Comparison of ENCODE assay signal across 18 cellular contexts in genomic region chr5:148561712-148562365, GRCh38.
DNase-seq lines count a peak whose midpoint lies in the region; ATAC-seq, FAIRE-seq and TF ChIP-seq lines count a peak whose summit lies in the region.
"Had no signal": no experiment of that assay in that cellular context is flagged by ENCODE, and none has a peak within 500 bp of the region (broad histone marks: within the 10 kb centered on the region; RNA-seq: fewer than 3 reads in every experiment).

No MANE protein-coding gene starts in this region.

- POLR2A ChIA-PET in HepG2 (lab: Yijun Ruan, JAX) (no interaction called here), PC-3 (lab: Charles Lee; ENCODE audit: unreplicated experiment) (no interaction called here)

- TF ChIP-seq POLR2A in HepG2 (IDR thresholded peaks at IDR 0.05; ENCODE audit: insufficient read depth in 1 of 2, low read depth in 2 of 2, low read length in 2 of 2), result no peak

- DNase-seq in HuH-7 (ENCODE audit: low spot score) (peak; percentile 5), HepG2 (ENCODE audit: low spot score) (no peak), neuronal stem cell (ENCODE audit: low spot score) (peak; percentile 24), upper lobe of right lung (no peak), PC-3 (no peak), type B pancreatic cell (ENCODE audit: extremely low spot score, unreplicated experiment) (no peak)
- DNase-seq: AML-193, Calu3, DND-41, GDM1, HFFc6, NCI-H1417 treated with DMSO at 0.1 percent for 48 hours, NCI-H2029 treated with DMSO at 0.1 percent for 48 hours, NCI-H510A, NCI-H82, SIG-M5 had no signal

- H2BK5ac ChIP-seq in neuronal stem cell (ENCODE audit: low read length), result no peak overlapping the region

- no peak overlapping the region for H3K4me3 Mint-ChIP-seq in type B pancreatic cell
- H3K4me3 Mint-ChIP-seq: HFFc6, IgD-negative memory B cell had no signal

- CTCF ChIA-PET in HepG2 (lab: Yijun Ruan, JAX; ENCODE audit: low intra/inter-chr PET ratio, low total read pairs) (no interaction called here), PC-3 (lab: Charles Lee) (no interaction called here)

- no peak for TF ChIP-seq RAD21 in HepG2 (CRISPR knock-in tag; IDR thresholded peaks at IDR 0.05)

- no peak for FAIRE-seq in HepG2 (lab: Jason Lieb, UNC)

- intact Hi-C loops in HepG2 (cut with micrococcal nuclease; ENCODE audit: unreplicated experiment) (no loop called here), upper lobe of right lung (cut with DNase I) (no loop called here), PC-3 (cut with micrococcal nuclease) (no loop called here)

- H3K36me3 Mint-ChIP-seq in type B pancreatic cell, result no peaks in the 10 kb centered on the region
- H3K36me3 Mint-ChIP-seq: IgD-negative memory B cell had no signal

- H2AK5ac ChIP-seq in neuronal stem cell (ENCODE audit: low read depth, low read length), result no peak overlapping the region

- no peak overlapping the region for H3K23ac ChIP-seq in neuronal stem cell (ENCODE audit: low read depth, low read length, poor library complexity)

- H2AFZ ChIP-seq in HepG2 (ENCODE audit: low read length) (no peak overlapping the region), neuronal stem cell (ENCODE audit: low read length) (no peak overlapping the region), PC-3 (ENCODE audit: low read length) (no peak overlapping the region)

- WGBS in HepG2 (ENCODE audit: low lambda C conversion rate), result 15% methylated on average over 4 of the region's 4 CpGs
- no CpG with 5 or more reads among the region's 4 CpGs for WGBS in neuronal stem cell (ENCODE audit: extremely low coverage in 2 of 2, insufficient read length in 2 of 2, insufficient replicate concordance in 1 of 2), 2 donors

- H3K4me3 ChIP-seq in HepG2 (replicated peaks in 1 of 3; ENCODE audit: insufficient read depth in 1 of 3, low read depth in 2 of 3, low read length in 3 of 3) (no peak overlapping the region), neuronal stem cell (ENCODE audit: low read length in 2 of 2) (no peak overlapping the region), upper lobe of right lung (no peak overlapping the region), PC-3 (ENCODE audit: low read length) (no peak overlapping the region)

- H3K27ac ChIP-seq in HepG2 (ENCODE audit: extremely low read length, insufficient read depth, low read length) (no peak overlapping the region), neuronal stem cell (replicated peaks; ENCODE audit: low read length) (no peak overlapping the region), upper lobe of right lung (no peak overlapping the region), PC-3 (ENCODE audit: low read length) (no peak overlapping the region)

- no peak overlapping the region for H3K14ac ChIP-seq in neuronal stem cell (ENCODE audit: low read length)

- no peak overlapping the region for H4K91ac ChIP-seq in neuronal stem cell (ENCODE audit: low read depth, low read length, poor library complexity)

- no peak overlapping the region for H3K4me2 ChIP-seq in HepG2 (ENCODE audit: low read depth, low read length)
- no peak overlapping the region for H3K4me2 ChIP-seq in neuronal stem cell (ENCODE audit: insufficient read depth, low read length, poor library complexity, severe bottlenecking)
- no peak overlapping the region for H3K4me2 ChIP-seq in PC-3 (ENCODE audit: low read length)

- no peak overlapping the region for H3K27ac Mint-ChIP-seq in type B pancreatic cell
- H3K27ac Mint-ChIP-seq: HFFc6 had no signal

- no peaks in the 10 kb centered on the region for H3F3A ChIP-seq in PC-3 (ENCODE audit: low read length, unreplicated experiment)

- in situ Hi-C loops in HepG2 (cut with HindIII; ENCODE audit: extremely low pct_ligation_motif_present, low pct_unique_long_range_greater_than_20kb), result no loop called here

- H4K20me1 ChIP-seq in HepG2 (ENCODE audit: insufficient read depth, low read length) (no peaks in the 10 kb centered on the region), PC-3 (ENCODE audit: low read length) (no peaks in the 10 kb centered on the region)

- no peak overlapping the region for H2BK12ac ChIP-seq in neuronal stem cell (ENCODE audit: low read length)

- no peak overlapping the region for H2BK120ac ChIP-seq in neuronal stem cell (ENCODE audit: low read depth, low read length)

- BruUV-seq in HepG2 (replicated peaks; lab: Mats Ljungman, UMichigan), result no TSS peak
- BruUV-seq in PC-3 (replicated peaks; lab: Mats Ljungman, UMichigan), result no TSS peak

- no peak for TF ChIP-seq EP300 in HepG2 (IDR thresholded peaks at IDR 0.05; ENCODE audit: low read depth in 2 of 2, low read length in 2 of 2)
- no peak for TF ChIP-seq EP300 in HepG2 (CRISPR knock-in tag; IDR thresholded peaks at IDR 0.05; ENCODE audit: borderline replicate concordance)

- no peaks in the 10 kb centered on the region; a peak in 1 of 5 replicates for H3K27me3 ChIP-seq in HepG2 (ENCODE audit: control insufficient read depth in 1 of 2, insufficient read depth in 2 of 2, low read length in 2 of 2)
- peaks cover 0 to 14% (median 0%) of the 10 kb centered on the region in 3 experiments for H3K27me3 ChIP-seq in neuronal stem cell (ENCODE audit: control insufficient read depth in 3 of 3, insufficient read depth in 3 of 3, low read depth in 1 of 3, low read length in 3 of 3)
- H3K27me3 ChIP-seq in upper lobe of right lung, result no peaks in the 10 kb centered on the region
- H3K27me3 ChIP-seq in PC-3 (ENCODE audit: low read length), result peaks cover 90% of the 10 kb centered on the region

- H3K4me1 Mint-ChIP-seq in type B pancreatic cell (ENCODE audit: unreplicated experiment), result peaks cover 5% of the 10 kb centered on the region
- H3K4me1 Mint-ChIP-seq: IgD-negative memory B cell had no signal

- no peaks in the 10 kb centered on the region for H3K27me3 Mint-ChIP-seq in type B pancreatic cell

- no peaks in the 10 kb centered on the region for H3K79me1 ChIP-seq in neuronal stem cell (ENCODE audit: low read depth, low read length)

- no peak overlapping the region for H3K4ac ChIP-seq in neuronal stem cell (ENCODE audit: low read length)

- no peak overlapping the region for H4K8ac ChIP-seq in neuronal stem cell (ENCODE audit: low read depth, low read length)

- H2BK15ac ChIP-seq in neuronal stem cell (ENCODE audit: low read length), result no peak overlapping the region

- H3K36me3 ChIP-seq in HepG2 (replicated peaks in 1 of 2; ENCODE audit: control insufficient read depth in 1 of 2, insufficient read depth in 2 of 2, low read length in 2 of 2), result no peaks in the 10 kb centered on the region
- no peaks in the 10 kb centered on the region for H3K36me3 ChIP-seq in neuronal stem cell (replicated peaks in 1 of 2; ENCODE audit: control insufficient read depth in 2 of 2, insufficient read depth in 2 of 2, low read length in 2 of 2)
- no peaks in the 10 kb centered on the region for H3K36me3 ChIP-seq in upper lobe of right lung
- H3K36me3 ChIP-seq in PC-3 (ENCODE audit: low read depth, low read length), result no peaks in the 10 kb centered on the region

- H3K79me2 ChIP-seq in HepG2 (ENCODE audit: insufficient read depth, low read length) (no peaks in the 10 kb centered on the region), PC-3 (ENCODE audit: low read length) (no peaks in the 10 kb centered on the region)

- H3K9me3 ChIP-seq in HepG2 (ENCODE audit: low read length) (no peaks in the 10 kb centered on the region), neuronal stem cell (replicated peaks in 1 of 2; ENCODE audit: control insufficient read depth in 2 of 2, insufficient read depth in 1 of 2, low read depth in 1 of 2, low read length in 2 of 2) (peaks cover 0 to 2% of the 10 kb centered on the region in 2 donors), upper lobe of right lung (no peaks in the 10 kb centered on the region), PC-3 (ENCODE audit: low read length) (no peaks in the 10 kb centered on the region)

- H3K9ac ChIP-seq in HepG2 (ENCODE audit: insufficient read depth, low read depth, low read length) (no peak overlapping the region), neuronal stem cell (ENCODE audit: low read depth, low read length, poor library complexity) (no peak overlapping the region), PC-3 (ENCODE audit: low read length) (no peak overlapping the region)

- H3K4me1 ChIP-seq in HepG2 (ENCODE audit: insufficient read depth, low read length), result peaks cover 8% of the 10 kb centered on the region; the same call in 1 of the 2 replicates
- peaks cover 0 to 1% of the 10 kb centered on the region in 2 donors for H3K4me1 ChIP-seq in neuronal stem cell (ENCODE audit: control insufficient read depth in 2 of 2, insufficient read depth in 1 of 2, low read depth in 1 of 2, low read length in 2 of 2)
- no peaks in the 10 kb centered on the region for H3K4me1 ChIP-seq in upper lobe of right lung
- no peaks in the 10 kb centered on the region for H3K4me1 ChIP-seq in PC-3 (ENCODE audit: insufficient read depth, low read length)

- H3K9me3 Mint-ChIP-seq in type B pancreatic cell, result no peaks in the 10 kb centered on the region
- H3K9me3 Mint-ChIP-seq: HFFc6 had no signal

- TF ChIP-seq CTCF in HepG2 (CRISPR knock-in tag; IDR thresholded peaks at IDR 0.05) (no peak), upper lobe of right lung (IDR thresholded peaks at IDR 0.05) (no peak), PC-3 (conservative IDR thresholded peaks at IDR 0.05; ENCODE audit: low read depth, low read length) (no peak), type B pancreatic cell (conservative IDR thresholded peaks at IDR 0.05) (no peak)

- no peak overlapping the region for H3K18ac ChIP-seq in neuronal stem cell (ENCODE audit: low read length)

- ATAC-seq in HepG2 (peak; percentile 84), upper lobe of right lung (peak; percentile 67), PC-3 (no peak), HG03469 (IDR thresholded peaks at IDR 0.05; ENCODE audit: unreplicated experiment) (no peak)

- no peaks in the 10 kb centered on the region for H3K9me2 ChIP-seq in PC-3 (replicated peaks; ENCODE audit: low read length)

TF ChIP-seq in HepG2, 621 proteins besides CTCF, POLR2A, EP300 and RAD21:
- TF ChIP-seq ZGPAT (CRISPR knock-in tag; IDR thresholded peaks at IDR 0.05) (no peak), KDM5B (CRISPR knock-in tag; IDR thresholded peaks at IDR 0.05; ENCODE audit: borderline replicate concordance) (no peak), HHEX (CRISPR knock-in tag; IDR thresholded peaks at IDR 0.05) (no peak), TP53 (CRISPR knock-in tag; conservative IDR thresholded peaks at IDR 0.05) (no peak), NCOA2 (CRISPR knock-in tag; IDR thresholded peaks at IDR 0.05) (no peak)

Comparison
In these comparisons a context has a peak if more than half of its experiments do, and no peak if none do; other contexts are left out.
1. DNase-seq: peak in HuH-7 (single experiment) and neuronal stem cell (single experiment); none in HepG2 (single experiment), upper lobe of right lung (single experiment), PC-3 (single experiment) and type B pancreatic cell (single experiment).
2. ATAC-seq: peak in HepG2 (single experiment) and upper lobe of right lung (single experiment); none in PC-3 (single experiment) and HG03469 (single experiment).